In the genomic region with DNA sequence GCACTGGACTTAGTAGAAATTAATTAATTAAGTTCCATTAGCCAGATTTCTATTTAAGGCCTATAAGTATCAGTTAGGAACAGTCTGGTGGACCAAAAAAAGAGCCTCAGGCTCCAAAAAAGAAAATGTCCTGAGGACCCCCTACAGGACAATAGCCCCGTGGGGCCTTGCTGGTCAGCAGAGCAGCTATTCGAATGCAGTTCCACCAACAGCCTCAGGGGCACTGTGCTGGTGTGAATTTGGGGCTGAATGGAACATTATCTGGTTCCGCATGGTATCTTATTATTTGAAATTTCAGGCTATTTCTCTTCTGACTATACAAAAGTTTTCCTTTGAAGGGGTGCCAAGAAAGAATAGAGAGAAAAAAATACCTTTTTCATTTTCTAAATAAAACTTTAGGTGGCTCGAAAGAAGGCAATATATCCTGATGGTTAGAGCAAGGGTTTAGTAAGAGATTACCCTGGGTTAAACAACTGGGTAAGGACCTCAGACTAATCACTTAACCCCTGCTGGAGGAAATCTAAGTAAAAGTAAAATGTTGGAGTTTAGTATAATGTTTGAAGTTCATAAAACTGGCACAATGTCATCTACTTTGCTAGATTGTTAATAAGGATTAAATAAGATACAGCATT, we compare ENCODE assay signal across 9 cellular contexts.
DNase-seq lines count a peak whose midpoint lies in the region; ATAC-seq, FAIRE-seq and TF ChIP-seq lines count a peak whose summit lies in the region.
"Had no signal": no experiment of that assay in that cellular context is flagged by ENCODE, and none has a peak within 500 bp of the region (broad histone marks: within the 10 kb centered on the region; RNA-seq: fewer than 3 reads in every experiment).

No MANE protein-coding gene starts in this region.

- CTCF ChIA-PET in PC-3 (lab: Charles Lee) = interaction anchor here (0.7 kb wide), 1 partner anchor 137 kb away, joined by 3 read pairs; no protein-coding TSS in a partner anchor

- BruUV-seq in PC-3 (replicated peaks; lab: Mats Ljungman, UMichigan) = no TSS peak

- no peak overlapping the region for H3K27ac Mint-ChIP-seq in stimulated activated naive CD8-positive, alpha-beta T cell treated with anti-CD3 and anti-CD28 coated beads, Interleukin-15, amount 100 ng/mL, for 72 hours

- no peaks in the 10 kb centered on the region for H3K9me3 ChIP-seq in PC-3 (ENCODE audit: low read length)

- H3K4me1 Mint-ChIP-seq in stimulated activated naive CD8-positive, alpha-beta T cell treated with anti-CD3 and anti-CD28 coated beads, Interleukin-15, amount 100 ng/mL, for 72 hours = peaks cover 24% of the 10 kb centered on the region

- H3K4me3 ChIP-seq in PC-3 (ENCODE audit: low read length) (no peak overlapping the region), fibroblast of the aortic adventitia (ENCODE audit: low read depth, low read length) (no peak overlapping the region)

- no peaks in the 10 kb centered on the region for H3K79me2 ChIP-seq in PC-3 (ENCODE audit: low read length)

- ATAC-seq in stimulated activated naive CD8-positive, alpha-beta T cell treated with anti-CD3 and anti-CD28 coated beads, Interleukin-15, Interleukin-2, amounts not matched to agents 100 U/mL and 50 U/mL, for 24 hours = no peak
- ATAC-seq in stimulated activated naive CD8-positive, alpha-beta T cell treated with anti-CD3 and anti-CD28 coated beads, Interleukin-15, amount 100 ng/mL, for 72 hours = no peak
- peak; percentile 32; the same call in 1 of the 2 replicates for ATAC-seq in PC-3

- H3K27ac ChIP-seq in PC-3 (ENCODE audit: low read length) = no peak overlapping the region

- H3K4me2 ChIP-seq in PC-3 (ENCODE audit: low read length) = no peak overlapping the region

- no peak overlapping the region for H3K4me3 Mint-ChIP-seq in stimulated activated naive CD8-positive, alpha-beta T cell treated with anti-CD3 and anti-CD28 coated beads, Interleukin-15, amount 100 ng/mL, for 72 hours

- H3K36me3 ChIP-seq in PC-3 (ENCODE audit: low read depth, low read length) = no peaks in the 10 kb centered on the region

- H3K9me3 Mint-ChIP-seq in stimulated activated naive CD8-positive, alpha-beta T cell treated with anti-CD3 and anti-CD28 coated beads, Interleukin-15, amount 100 ng/mL, for 72 hours = no peaks in the 10 kb centered on the region

- peaks cover 22% of the 10 kb centered on the region for H3K4me1 ChIP-seq in PC-3 (ENCODE audit: insufficient read depth, low read length)

- intact Hi-C loops in PC-3 (cut with micrococcal nuclease) = no loop called here

- no peaks in the 10 kb centered on the region for H3F3A ChIP-seq in PC-3 (ENCODE audit: low read length, unreplicated experiment)

- H3K9ac ChIP-seq in PC-3 (ENCODE audit: low read length) = no peak overlapping the region

- no peaks in the 10 kb centered on the region for H3K9me2 ChIP-seq in PC-3 (replicated peaks; ENCODE audit: low read length)

- H3K27me3 Mint-ChIP-seq in stimulated activated naive CD8-positive, alpha-beta T cell treated with anti-CD3 and anti-CD28 coated beads, Interleukin-15, amount 100 ng/mL, for 72 hours = no peaks in the 10 kb centered on the region

- no peaks in the 10 kb centered on the region for H3K27me3 ChIP-seq in PC-3 (ENCODE audit: low read length)

- peak; percentile 72 for TF ChIP-seq CTCF in PC-3 (conservative IDR thresholded peaks at IDR 0.05; ENCODE audit: low read depth, low read length)
- peak; percentile 54 for TF ChIP-seq CTCF in fibroblast of the aortic adventitia (IDR thresholded peaks at IDR 0.05; ENCODE audit: insufficient read depth, low read length)

- peak; percentile 21 for DNase-seq in stimulated activated naive CD8-positive, alpha-beta T cell treated with anti-CD3 and anti-CD28 coated beads, Interleukin-15, Interleukin-2, amounts not matched to agents 100 U/mL and 50 U/mL, for 24 hours
- no peak for DNase-seq in stimulated activated naive CD8-positive, alpha-beta T cell treated with anti-CD3 and anti-CD28 coated beads, Interleukin-15, amount 100 ng/mL, for 72 hours
- peak; percentile 39 for DNase-seq in PC-3
- DNase-seq in fibroblast of the aortic adventitia (ENCODE audit: low read depth) = no peak
- peak; percentile 23 for DNase-seq in urothelium cell line (ENCODE audit: low spot score)
- no peak for DNase-seq in NCI-H774 (lab: John Stamatoyannopoulos, UW)
- no peak for DNase-seq in GDM1 (lab: John Stamatoyannopoulos, UW)
- no peak for DNase-seq in UCSD-AML1 (lab: John Stamatoyannopoulos, UW; ENCODE audit: unreplicated experiment)
- DNase-seq: DMS79 treated with DMSO at 0.1 percent for 48 hours had no signal

- H2AFZ ChIP-seq in PC-3 (ENCODE audit: low read length) = no peak overlapping the region

- POLR2A ChIA-PET in PC-3 (lab: Charles Lee; ENCODE audit: unreplicated experiment) = no interaction called here

- no peak for FAIRE-seq in urothelium cell line (lab: Jason Lieb, UNC)

- H4K20me1 ChIP-seq in PC-3 (ENCODE audit: low read length) = no peaks in the 10 kb centered on the region

Comparison
In these comparisons a context has a peak if more than half of its experiments do, and no peak if none do; other contexts are left out.
1. DNase-seq: peak in stimulated activated naive CD8-positive, alpha-beta T cell treated with anti-CD3 and anti-CD28 coated beads, Interleukin-15, Interleukin-2, amounts not matched to agents 100 U/mL and 50 U/mL, for 24 hours (single experiment), PC-3 (single experiment) and urothelium cell line (single experiment); none in stimulated activated naive CD8-positive, alpha-beta T cell treated with anti-CD3 and anti-CD28 coated beads, Interleukin-15, amount 100 ng/mL, for 72 hours (0 of 2), fibroblast of the aortic adventitia (single experiment), NCI-H774 (single experiment), GDM1 (single experiment) and UCSD-AML1 (single experiment).